8 cellular contexts compared by ENCODE assay signal in genomic region chr1:9235123-9235513, GRCh38. TPM values are rescaled to one million over a fixed set of nuclear protein-coding genes. Genes with fewer than 3 reads are reported as not detected.
DNase-seq lines count a peak whose midpoint lies in the region; TF ChIP-seq lines count a peak whose summit lies in the region.

No MANE protein-coding gene starts in this region.

- H3K27ac ChIP-seq in MM.1S (ENCODE audit: low read length) (peak overlapping the region; percentile 37; the same call in 1 of the 2 replicates), angular gyrus (ENCODE audit: low read depth, low read length) (peak overlapping the region; percentile 88), testis (peak overlapping the region; percentile 79 to 96)

- intact Hi-C loops in testis (cut with DNase I; ENCODE audit: low total_unique reads): no loop called here

- no peaks in the 10 kb centered on the region for H3K79me2 ChIP-seq in MM.1S (ENCODE audit: low read length)

- peaks cover 28% of the 10 kb centered on the region for H3K4me1 ChIP-seq in MM.1S (ENCODE audit: low read length)
- peaks cover 50% of the 10 kb centered on the region for H3K4me1 ChIP-seq in testis

- H3K9me3 ChIP-seq in MM.1S (replicated peaks; ENCODE audit: insufficient read depth, low read length) (no peaks in the 10 kb centered on the region), testis (no peaks in the 10 kb centered on the region)

- POLR2A ChIA-PET in AG04449 (lab: Yijun Ruan, JAX): interaction anchor here (0.6 to 1.9 kb wide), 4 partner anchors 10 to 352 kb away, joined by 3 to 7 read pairs (median 4); no protein-coding TSS in a partner anchor

- WGBS in testis, 2 donors: 0% methylated on average over 7 to 14 of the region's 23 CpGs

- H3K4me2 ChIP-seq in MM.1S (ENCODE audit: low read depth, low read length): peak overlapping the region; percentile 99

- CTCF ChIA-PET in AG04449 (lab: Yijun Ruan, JAX): interaction anchor here (0.6 to 5.6 kb wide), 24 partner anchors 9 to 317 kb away, joined by 3 to 30 read pairs (median 6); no protein-coding TSS in a partner anchor

- peak overlapping the region; percentile 89 for H3K9ac ChIP-seq in MM.1S (ENCODE audit: low read length)

- H4K20me1 ChIP-seq in MM.1S (ENCODE audit: insufficient read depth, low read length): no peaks in the 10 kb centered on the region

- peaks cover 19% of the 10 kb centered on the region for H3F3A ChIP-seq in MM.1S (ENCODE audit: insufficient read depth, low read length)

- peak overlapping the region; percentile 83 for H2AFZ ChIP-seq in MM.1S (ENCODE audit: low read length)

- H3K27me3 ChIP-seq in MM.1S (replicated peaks; ENCODE audit: insufficient read depth, low read length) (no peaks in the 10 kb centered on the region), testis (no peaks in the 10 kb centered on the region)

- H3K4me3 ChIP-seq in AG04449 (ENCODE audit: low read depth, low read length) (peak overlapping the region; percentile 66), GM12865 (ENCODE audit: low read depth, low read length) (peak overlapping the region; percentile 86), MM.1S (ENCODE audit: low read length) (peak overlapping the region; percentile 87), testis (peak overlapping the region; percentile 61 to 76)

- DNase-seq in AG04449 (ENCODE audit: low read depth, low spot score): no peak
- no peak for DNase-seq in GM12865 (ENCODE audit: low read depth)
- no peak for DNase-seq in MM.1S
- DNase-seq in kidney tubule cell (ENCODE audit: low spot score): peak; percentile 68
- DNase-seq in testis: no peak
- no peak for DNase-seq in middle frontal gyrus (ENCODE audit: extremely low spot score, low spot score)
- DNase-seq in NCI-H2081 treated with DMSO at 0.1 percent for 48 hours (lab: John Stamatoyannopoulos, UW): no peak

- H3K9me2 ChIP-seq in MM.1S (replicated peaks; ENCODE audit: insufficient read depth, low read length): no peaks in the 10 kb centered on the region

- H3K36me3 ChIP-seq in MM.1S (replicated peaks; ENCODE audit: insufficient read depth, low read length) (no peaks in the 10 kb centered on the region), testis (ENCODE audit: low read depth, missing control alignments) (no peaks in the 10 kb centered on the region)

- TF ChIP-seq CTCF in AG04449 (IDR thresholded peaks at IDR 0.05; ENCODE audit: insufficient read depth, low read length, missing control alignments) (no peak), GM12865 (IDR thresholded peaks at IDR 0.05; ENCODE audit: insufficient read depth, low read depth, low read length, missing control alignments) (no peak), MM.1S (IDR thresholded peaks at IDR 0.05; ENCODE audit: low read length) (no peak), testis (IDR thresholded peaks at IDR 0.05) (no peak)

- TF ChIP-seq POLR2A in testis (IDR thresholded peaks at IDR 0.05): no peak

RNA-seq across cellular contexts. Expression of gene H6PD, which starts 0.5 kb away (rescaled TPM):
- total RNA-seq in testis: 10 to 100 TPM; 55.0 to 67.8 TPM
- polyA plus RNA-seq in testis (ENCODE audit: insufficient read depth, low read depth, low replicate concordance): 23.8 TPM

RNA-seq across cellular contexts. Expression of gene SPSB1, which starts 57.6 kb away (rescaled TPM):
- total RNA-seq in testis: 10 to 100 TPM; 30.0 to 37.9 TPM
- polyA plus RNA-seq in testis (ENCODE audit: insufficient read depth, low read depth, low replicate concordance): 19.8 TPM

Comparison
In these comparisons a context has a peak if more than half of its experiments do, and no peak if none do; other contexts are left out.
1. H3K27ac ChIP-seq: peak in every context shown above with its lines; median percentile 88 in angular gyrus; 88 in testis; 37 in MM.1S.